ENCODE assay signal across 8 cellular contexts in the genomic region with DNA sequence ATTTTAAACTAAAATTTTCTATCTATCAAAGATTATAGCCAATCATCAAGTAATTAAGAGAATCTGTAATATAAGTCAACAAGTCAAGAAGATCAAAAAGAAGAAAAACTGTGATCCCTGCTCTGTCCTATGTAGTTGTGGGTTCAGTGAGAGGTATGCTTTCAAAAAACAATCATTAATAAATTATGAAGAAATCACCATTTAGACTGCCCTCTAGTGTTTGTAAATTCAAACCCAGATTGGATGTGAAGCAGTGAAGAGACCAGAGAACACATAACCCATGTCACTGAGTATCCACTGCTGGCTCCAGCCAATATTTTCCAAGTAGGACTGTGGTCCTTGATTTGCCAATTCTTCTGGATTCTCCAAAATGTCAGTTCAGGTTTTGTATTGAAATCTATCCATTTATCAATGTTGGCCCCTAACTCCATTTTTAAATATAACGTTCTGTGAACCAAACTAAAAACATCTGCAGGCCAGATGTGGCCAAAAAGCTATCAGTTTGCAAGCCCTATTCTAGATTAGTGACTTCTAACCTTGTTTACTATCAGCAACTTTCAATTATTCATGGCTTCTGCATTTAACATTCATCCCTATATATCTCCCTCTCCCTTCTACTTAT.
DNase-seq lines count a peak whose midpoint lies in the region; ATAC-seq and TF ChIP-seq lines count a peak whose summit lies in the region.

No MANE protein-coding gene starts in this region.

- H3K36me3 ChIP-seq in liver (ENCODE audit: control insufficient read depth in 4 of 4, insufficient read depth in 3 of 4, low read depth in 1 of 4, low read length in 3 of 4): no peaks in the 10 kb centered on the region

- no peaks in the 10 kb centered on the region for H3K4me1 ChIP-seq in liver (ENCODE audit: control insufficient read depth in 4 of 4, insufficient read depth in 4 of 4, low read length in 3 of 4)

- no peaks in the 10 kb centered on the region for H3K9me3 ChIP-seq in liver (ENCODE audit: control insufficient read depth in 4 of 4, low read length in 3 of 4)

- H3K4me1 Mint-ChIP-seq in activated T-helper 2 cell treated with anti-CD3 and anti-CD28 coated beads, Interferon-gamma antibody, Interleukin-2, Interleukin-4, amounts not matched to agents 10 μg/mL and 5 μg/mL and 100 μg/mL, durations not matched to agents 14 hours and 24 hours and 36 hours (ENCODE audit: low read depth): no peaks in the 10 kb centered on the region

- H3K27ac ChIP-seq in liver (ENCODE audit: low read depth in 1 of 2, low read length in 2 of 2): no peak overlapping the region

- TF ChIP-seq RAD21 in liver (IDR thresholded peaks at IDR 0.05): peak; percentile 72 to 76

- H3K27ac Mint-ChIP-seq in activated T-helper 2 cell treated with anti-CD3 and anti-CD28 coated beads, Interferon-gamma antibody, Interleukin-2, Interleukin-4, amounts not matched to agents 10 μg/mL and 5 μg/mL and 100 μg/mL, durations not matched to agents 14 hours and 24 hours and 36 hours: no peak overlapping the region

- H3K36me3 Mint-ChIP-seq in activated T-helper 2 cell treated with anti-CD3 and anti-CD28 coated beads, Interferon-gamma antibody, Interleukin-2, Interleukin-4, amounts not matched to agents 10 μg/mL and 5 μg/mL and 100 μg/mL, durations not matched to agents 14 hours and 24 hours and 36 hours (ENCODE audit: low read depth): no peaks in the 10 kb centered on the region

- intact Hi-C loops in activated T-helper 2 cell treated with anti-CD3 and anti-CD28 coated beads, Interferon-gamma antibody, Interleukin-2, Interleukin-4, amounts not matched to agents 10 μg/mL and 5 μg/mL and 100 μg/mL, durations not matched to agents 14 hours and 24 hours and 36 hours (cut with micrococcal nuclease): no loop called here

- peaks cover 58% of the 10 kb centered on the region for H3K9me3 Mint-ChIP-seq in activated T-helper 2 cell treated with anti-CD3 and anti-CD28 coated beads, Interferon-gamma antibody, Interleukin-2, Interleukin-4, amounts not matched to agents 10 μg/mL and 5 μg/mL and 100 μg/mL, durations not matched to agents 14 hours and 24 hours and 36 hours

- H3K4me3 ChIP-seq in astrocyte of the spinal cord (ENCODE audit: low read depth, low read length) (no peak overlapping the region), liver (ENCODE audit: low read depth in 1 of 3, low read length in 3 of 3) (no peak overlapping the region)

- no peaks in the 10 kb centered on the region for H3K27me3 ChIP-seq in liver (ENCODE audit: control insufficient read depth in 4 of 4, insufficient read depth in 4 of 4, low read length in 3 of 4)

- no peak overlapping the region for H3K9ac ChIP-seq in liver (ENCODE audit: low read depth in 1 of 2, low read length in 2 of 2)

- no peak overlapping the region for H3K4me3 Mint-ChIP-seq in activated T-helper 2 cell treated with anti-CD3 and anti-CD28 coated beads, Interferon-gamma antibody, Interleukin-2, Interleukin-4, amounts not matched to agents 10 μg/mL and 5 μg/mL and 100 μg/mL, durations not matched to agents 14 hours and 24 hours and 36 hours (ENCODE audit: low read depth)

- 83% methylated on average over 1 of the region's 1 CpG for WGBS in liver

- in situ Hi-C loops in astrocyte of the spinal cord (cut with HindIII; ENCODE audit: low sequenced_read_pairs): no loop called here

- TF ChIP-seq CTCF in astrocyte of the spinal cord (IDR thresholded peaks at IDR 0.05; ENCODE audit: low read depth, low read length): peak; percentile 51
- peak; percentile 52 for TF ChIP-seq CTCF in liver (IDR thresholded peaks at IDR 0.05; ENCODE audit: low read depth, low read length, missing input control)
- TF ChIP-seq CTCF in GM20000 (IDR thresholded peaks at IDR 0.05; ENCODE audit: extremely low read depth, missing control alignments): no peak

- ATAC-seq in GM19397 (IDR thresholded peaks at IDR 0.05; ENCODE audit: unreplicated experiment) (no peak), HG02759 (IDR thresholded peaks at IDR 0.05; ENCODE audit: unreplicated experiment) (no peak)

- no peaks in the 10 kb centered on the region for H3K27me3 Mint-ChIP-seq in activated T-helper 2 cell treated with anti-CD3 and anti-CD28 coated beads, Interferon-gamma antibody, Interleukin-2, Interleukin-4, amounts not matched to agents 10 μg/mL and 5 μg/mL and 100 μg/mL, durations not matched to agents 14 hours and 24 hours and 36 hours (ENCODE audit: low read depth)

- DNase-seq in COR-L47 (lab: John Stamatoyannopoulos, UW): peak; percentile 17
- DNase-seq in M059J (ENCODE audit: low read depth): peak; percentile 28
- peak; percentile 45 for DNase-seq in astrocyte of the spinal cord (ENCODE audit: low read depth, low spot score)
- no peak for DNase-seq in activated T-helper 2 cell treated with anti-CD3 and anti-CD28 coated beads, Interferon-gamma antibody, Interleukin-2, Interleukin-4, amounts not matched to agents 10 μg/mL and 5 μg/mL and 100 μg/mL, durations not matched to agents 14 hours and 24 hours and 36 hours (ENCODE audit: low spot score)
- no peak for DNase-seq in GM20000 (ENCODE audit: low spot score)

TF ChIP-seq in liver, 16 proteins besides CTCF, POLR2A, EP300 and RAD21:
- TF ChIP-seq, protein P1, sequence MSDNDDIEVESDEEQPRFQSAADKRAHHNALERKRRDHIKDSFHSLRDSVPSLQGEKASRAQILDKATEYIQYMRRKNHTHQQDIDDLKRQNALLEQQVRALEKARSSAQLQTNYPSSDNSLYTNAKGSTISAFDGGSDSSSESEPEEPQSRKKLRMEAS (IDR thresholded peaks at IDR 0.05): no peak
- TF ChIP-seq FOXA2 (IDR thresholded peaks at IDR 0.05): no peak

Comparison
In these comparisons a context has a peak if more than half of its experiments do, and no peak if none do; other contexts are left out.
1. DNase-seq: peak in COR-L47 (single experiment), M059J (single experiment) and astrocyte of the spinal cord (single experiment); none in activated T-helper 2 cell treated with anti-CD3 and anti-CD28 coated beads, Interferon-gamma antibody, Interleukin-2, Interleukin-4, amounts not matched to agents 10 μg/mL and 5 μg/mL and 100 μg/mL, durations not matched to agents 14 hours and 24 hours and 36 hours (single experiment) and GM20000 (single experiment).